ENCODE assay signal across 1 cellular context in the genomic region with DNA sequence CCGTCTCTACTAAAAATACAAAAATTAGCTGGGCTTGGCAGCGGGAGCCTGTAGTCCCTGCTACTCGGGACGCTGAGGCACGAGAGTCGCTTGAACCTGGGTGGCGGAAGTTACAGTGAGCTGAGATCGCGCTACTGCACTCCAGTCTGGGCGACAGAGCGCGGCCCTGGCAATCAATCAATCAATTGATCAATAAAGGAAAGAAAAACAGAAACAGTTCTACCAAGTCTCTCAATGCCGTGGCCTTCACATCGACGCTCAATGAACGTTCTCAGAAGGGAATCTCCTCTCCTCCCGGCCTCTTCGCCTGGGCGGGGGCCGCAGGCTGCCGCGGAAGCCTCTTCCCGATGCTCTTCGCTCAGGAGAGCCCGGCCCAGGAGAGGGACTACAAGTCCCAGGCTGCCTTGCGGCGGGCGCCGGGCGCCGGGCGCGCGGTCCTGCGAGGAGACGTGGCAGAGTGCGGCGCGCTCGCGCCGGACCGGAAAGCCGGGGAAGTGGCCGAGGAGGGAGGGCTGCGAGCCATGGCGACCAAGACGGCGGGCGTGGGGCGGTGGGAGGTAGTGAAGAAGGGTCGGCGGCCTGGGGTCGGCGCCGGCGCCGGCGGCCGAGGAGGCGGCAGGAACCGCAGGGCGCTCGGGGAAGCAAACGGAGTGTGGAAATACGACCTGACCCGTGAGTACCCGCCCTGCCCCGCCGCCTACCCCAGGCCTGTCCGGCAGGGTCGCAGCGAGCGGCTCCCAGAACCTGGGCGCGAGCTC.
TF ChIP-seq lines count a peak whose summit lies in the region.

A gene with protein sequence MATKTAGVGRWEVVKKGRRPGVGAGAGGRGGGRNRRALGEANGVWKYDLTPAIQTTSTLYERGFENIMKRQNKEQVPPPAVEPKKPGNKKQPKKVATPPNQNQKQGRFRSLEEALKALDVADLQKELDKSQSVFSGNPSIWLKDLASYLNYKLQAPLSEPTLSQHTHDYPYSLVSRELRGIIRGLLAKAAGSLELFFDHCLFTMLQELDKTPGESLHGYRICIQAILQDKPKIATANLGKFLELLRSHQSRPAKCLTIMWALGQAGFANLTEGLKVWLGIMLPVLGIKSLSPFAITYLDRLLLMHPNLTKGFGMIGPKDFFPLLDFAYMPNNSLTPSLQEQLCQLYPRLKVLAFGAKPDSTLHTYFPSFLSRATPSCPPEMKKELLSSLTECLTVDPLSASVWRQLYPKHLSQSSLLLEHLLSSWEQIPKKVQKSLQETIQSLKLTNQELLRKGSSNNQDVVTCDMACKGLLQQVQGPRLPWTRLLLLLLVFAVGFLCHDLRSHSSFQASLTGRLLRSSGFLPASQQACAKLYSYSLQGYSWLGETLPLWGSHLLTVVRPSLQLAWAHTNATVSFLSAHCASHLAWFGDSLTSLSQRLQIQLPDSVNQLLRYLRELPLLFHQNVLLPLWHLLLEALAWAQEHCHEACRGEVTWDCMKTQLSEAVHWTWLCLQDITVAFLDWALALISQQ (plus strand): TSS at position 471 of the 758 bp plus-strand sequence. CDS start 51 bp downstream, at position 522.

TF ChIP-seq in IMR-90, 13 proteins besides CTCF, POLR2A, EP300 and RAD21:
- TF ChIP-seq CHD1 (IDR thresholded peaks at IDR 0.05; ENCODE audit: low read depth, low read length) (0 out of 2 replicates have a peak, but pooled peaks have one; percentile 53), MAZ (IDR thresholded peaks at IDR 0.05; ENCODE audit: borderline replicate concordance, low read depth, low read length) (peak; percentile 39; the same call in 1 of the 2 replicates), MXI1 (IDR thresholded peaks at IDR 0.05; ENCODE audit: borderline replicate concordance, low read depth, low read length) (peak; percentile 89), RCOR1 (IDR thresholded peaks at IDR 0.05; ENCODE audit: insufficient replicate concordance, low read length) (no peak)
- TF ChIP-seq, protein P1, sequence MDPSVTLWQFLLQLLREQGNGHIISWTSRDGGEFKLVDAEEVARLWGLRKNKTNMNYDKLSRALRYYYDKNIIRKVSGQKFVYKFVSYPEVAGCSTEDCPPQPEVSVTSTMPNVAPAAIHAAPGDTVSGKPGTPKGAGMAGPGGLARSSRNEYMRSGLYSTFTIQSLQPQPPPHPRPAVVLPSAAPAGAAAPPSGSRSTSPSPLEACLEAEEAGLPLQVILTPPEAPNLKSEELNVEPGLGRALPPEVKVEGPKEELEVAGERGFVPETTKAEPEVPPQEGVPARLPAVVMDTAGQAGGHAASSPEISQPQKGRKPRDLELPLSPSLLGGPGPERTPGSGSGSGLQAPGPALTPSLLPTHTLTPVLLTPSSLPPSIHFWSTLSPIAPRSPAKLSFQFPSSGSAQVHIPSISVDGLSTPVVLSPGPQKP (IDR thresholded peaks at IDR 0.05; ENCODE audit: borderline replicate concordance, low read depth, low read length), result no peak
